Comparison of ENCODE assay signal across 12 cellular contexts in genomic region chr9:573551-574410, GRCh38.
A peak's percentile ranks its signal among the peaks of the same experiment; 100 is the strongest.
DNase-seq lines count a peak whose midpoint lies in the region; ATAC-seq, FAIRE-seq and TF ChIP-seq lines count a peak whose summit lies in the region.
"Had no signal": no experiment of that assay in that cellular context is flagged by ENCODE, and none has a peak within 500 bp of the region (broad histone marks: within the 10 kb centered on the region; RNA-seq: fewer than 3 reads in every experiment).

No MANE protein-coding gene starts in this region.

- in situ Hi-C loops in GM23248 (cut with MboI), result no loop called here

- H3K36me3 Mint-ChIP-seq in brain (peaks cover 4% of the 10 kb centered on the region), progenitor cell of endocrine pancreas (ENCODE audit: insufficient read depth) (peaks cover 16% of the 10 kb centered on the region)

- no peak for FAIRE-seq in HTR-8/SVneo (lab: Jason Lieb, UNC)

- H3K4me1 ChIP-seq in GM23248 (ENCODE audit: insufficient read depth), result no peaks in the 10 kb centered on the region
- H3K4me1 ChIP-seq: psoas muscle had no signal

- H3K27me3 ChIP-seq in GM23248 (replicated peaks; ENCODE audit: insufficient read depth), result no peaks in the 10 kb centered on the region
- H3K27me3 ChIP-seq: stomach had no signal

- TF ChIP-seq CTCF in brain (conservative IDR thresholded peaks at IDR 0.05) (no peak), progenitor cell of endocrine pancreas (IDR thresholded peaks at IDR 0.05; ENCODE audit: unreplicated experiment) (no peak)

- no peaks in the 10 kb centered on the region; the same call in 1 of the 2 replicates for H4K20me1 ChIP-seq in GM23248 (ENCODE audit: insufficient read depth)

- no peak overlapping the region for H3K9ac ChIP-seq in GM23248

- H2AFZ ChIP-seq in GM23248, result no peak overlapping the region

- H3K4me3 Mint-ChIP-seq in brain (peak overlapping the region in 3 of 5 experiments; percentile 6 to 54 (median 12)), progenitor cell of endocrine pancreas (ENCODE audit: low read depth) (peak overlapping the region; percentile 11)
- H3K4me3 Mint-ChIP-seq: activated naive CD4-positive, alpha-beta T cell treated with anti-CD3 and anti-CD28 coated beads, Interleukin-2, amount 10 ng/mL, durations not matched to agents 7 days and 5 days had no signal

- H3K4me1 Mint-ChIP-seq in brain, result peaks cover 40% of the 10 kb centered on the region
- H3K4me1 Mint-ChIP-seq in progenitor cell of endocrine pancreas (ENCODE audit: low read depth), result peaks cover 28% of the 10 kb centered on the region
- H3K4me1 Mint-ChIP-seq: activated naive CD4-positive, alpha-beta T cell treated with anti-CD3 and anti-CD28 coated beads, Interleukin-2, amount 10 ng/mL, durations not matched to agents 7 days and 5 days had no signal

- H3K4me2 ChIP-seq in GM23248 (ENCODE audit: unreplicated experiment), result no peak overlapping the region

- no peaks in the 10 kb centered on the region for H3K9me2 ChIP-seq in GM23248 (ENCODE audit: insufficient read depth)

- H3K27ac Mint-ChIP-seq in brain, result peak overlapping the region in 3 of 5 experiments; percentile 70 to 91 (median 84)
- H3K27ac Mint-ChIP-seq in progenitor cell of endocrine pancreas, result peak overlapping the region; percentile 84
- H3K27ac Mint-ChIP-seq: activated naive CD4-positive, alpha-beta T cell treated with anti-CD3 and anti-CD28 coated beads, Interleukin-2, amount 10 ng/mL, durations not matched to agents 7 days and 5 days had no signal

- WGBS in GM23248 (ENCODE audit: low coverage in 1 of 2, low lambda C conversion rate in 2 of 2, missing lambda C conversion rate in 2 of 2), 2 experiments, result 76 to 77% methylated on average over 16 of the region's 16 CpGs

- no peaks in the 10 kb centered on the region for H3K9me3 ChIP-seq in GM23248 (ENCODE audit: low read depth)
- H3K9me3 ChIP-seq: psoas muscle, stomach had no signal

- no peaks in the 10 kb centered on the region for H3F3A ChIP-seq in GM23248 (ENCODE audit: insufficient read depth)

- no peak overlapping the region for H3K4me3 ChIP-seq in GM23248
- H3K4me3 ChIP-seq: psoas muscle, stomach had no signal

- H3K36me3 ChIP-seq in GM23248 (ENCODE audit: low read depth), result no peaks in the 10 kb centered on the region
- H3K36me3 ChIP-seq: stomach had no signal

- H3K27me3 Mint-ChIP-seq in brain (no peaks in the 10 kb centered on the region), progenitor cell of endocrine pancreas (no peaks in the 10 kb centered on the region)
- H3K27me3 Mint-ChIP-seq: activated naive CD4-positive, alpha-beta T cell treated with anti-CD3 and anti-CD28 coated beads, Interleukin-2, amount 10 ng/mL, durations not matched to agents 7 days and 5 days had no signal

- H3K9me3 Mint-ChIP-seq in brain, result no peaks in the 10 kb centered on the region
- peaks cover 7% of the 10 kb centered on the region for H3K9me3 Mint-ChIP-seq in progenitor cell of endocrine pancreas (ENCODE audit: low read depth)
- H3K9me3 Mint-ChIP-seq: activated naive CD4-positive, alpha-beta T cell treated with anti-CD3 and anti-CD28 coated beads, Interleukin-2, amount 10 ng/mL, durations not matched to agents 7 days and 5 days had no signal

- DNase-seq in HTR-8/SVneo (ENCODE audit: insufficient read length, low spot score) (peak; percentile 15), iris pigment epithelial cell (ENCODE audit: low read depth) (peak; percentile 16), progenitor cell of endocrine pancreas (ENCODE audit: low spot score, unreplicated experiment) (no peak), SHP77 (lab: John Stamatoyannopoulos, UW) (no peak), GM23248 (no peak), NCI-H2171 treated with DMSO at 0.1 percent for 48 hours (lab: John Stamatoyannopoulos, UW) (no peak)
- DNase-seq: activated naive CD4-positive, alpha-beta T cell treated with anti-CD3 and anti-CD28 coated beads, Interleukin-2, amount 10 ng/mL, durations not matched to agents 7 days and 5 days; NCI-H2171; psoas muscle; stomach had no signal

- H3K27ac ChIP-seq in GM23248, result no peak overlapping the region
- H3K27ac ChIP-seq: psoas muscle had no signal

- no peaks in the 10 kb centered on the region for H3K79me2 ChIP-seq in GM23248 (ENCODE audit: insufficient read depth)

- no peak for ATAC-seq in activated CD4-positive, CD25-positive, alpha-beta regulatory T cell treated with anti-CD3 and anti-CD28 coated beads, Interleukin-2, amount 50 U/mL, for 24 hours
- ATAC-seq: psoas muscle had no signal

Comparison
In these comparisons a context has a peak if more than half of its experiments do, and no peak if none do; other contexts are left out.
1. DNase-seq: peak in HTR-8/SVneo (single experiment) and iris pigment epithelial cell (single experiment); none in progenitor cell of endocrine pancreas (single experiment), SHP77 (0 of 2), GM23248 (single experiment) and NCI-H2171 treated with DMSO at 0.1 percent for 48 hours (single experiment).